In genomic region chr6:14095444-14095843, GRCh38 we compare ENCODE assay signal across 10 cellular contexts. TPM values are rescaled to one million over a fixed set of nuclear protein-coding genes. Genes with fewer than 3 reads are reported as not detected.
DNase-seq lines count a peak whose midpoint lies in the region; ATAC-seq and TF ChIP-seq lines count a peak whose summit lies in the region.
"Had no signal": no experiment of that assay in that cellular context is flagged by ENCODE, and none has a peak within 500 bp of the region (broad histone marks: within the 10 kb centered on the region; RNA-seq: fewer than 3 reads in every experiment).

No MANE protein-coding gene starts in this region.

- H3K9me3 Mint-ChIP-seq in stimulated activated naive CD8-positive, alpha-beta T cell treated with anti-CD3 and anti-CD28 coated beads, Interleukin-15, amount 100 ng/mL, for 72 hours, result peaks cover 0 to 10% of the 10 kb centered on the region in 2 donors

- TF ChIP-seq CTCF in Peyer's patch (IDR thresholded peaks at IDR 0.05) (no peak), testis (IDR thresholded peaks at IDR 0.05) (no peak)

- peak overlapping the region; percentile 34 to 49 for H3K4me3 Mint-ChIP-seq in stimulated activated naive CD8-positive, alpha-beta T cell treated with anti-CD3 and anti-CD28 coated beads, Interleukin-15, amount 100 ng/mL, for 72 hours

- H3K4me1 ChIP-seq in Peyer's patch (peaks cover 0 to 8% (median 3%) of the 10 kb centered on the region in 4 donors), testis (no peaks in the 10 kb centered on the region)
- H3K4me1 ChIP-seq: A549 had no signal

- H3K4me1 Mint-ChIP-seq in stimulated activated naive CD8-positive, alpha-beta T cell treated with anti-CD3 and anti-CD28 coated beads, Interleukin-15, amount 100 ng/mL, for 72 hours, result peaks cover 64% of the 10 kb centered on the region

- H3K27me3 Mint-ChIP-seq in stimulated activated naive CD8-positive, alpha-beta T cell treated with anti-CD3 and anti-CD28 coated beads, Interleukin-15, amount 100 ng/mL, for 72 hours, result no peaks in the 10 kb centered on the region

- 89 to 94% methylated on average over 6 of the region's 6 CpGs for WGBS in testis, 2 donors

- TF ChIP-seq POLR2A in Peyer's patch (IDR thresholded peaks at IDR 0.05), result no peak
- TF ChIP-seq POLR2A in testis (IDR thresholded peaks at IDR 0.05), result no peak

- H3K9me3 ChIP-seq in Peyer's patch, result no peaks in the 10 kb centered on the region
- no peaks in the 10 kb centered on the region for H3K9me3 ChIP-seq in testis

- H3K27ac ChIP-seq in Peyer's patch (peak overlapping the region in 2 of 4 donors; percentile 52 to 72), testis (no peak overlapping the region)
- H3K27ac ChIP-seq: A549 had no signal

- intact Hi-C loops in testis (cut with DNase I; ENCODE audit: low total_unique reads), result no loop called here

- H3K36me3 ChIP-seq in Peyer's patch, result no peaks in the 10 kb centered on the region
- H3K36me3 ChIP-seq in testis (ENCODE audit: low read depth, missing control alignments), result no peaks in the 10 kb centered on the region
- H3K36me3 ChIP-seq: MG63 had no signal

- H3K4me3 ChIP-seq in Peyer's patch (no peak overlapping the region), testis (no peak overlapping the region)
- H3K4me3 ChIP-seq: A549, MG63 had no signal

- peak; percentile 55 for DNase-seq in activated CD8-positive, alpha-beta memory T cell treated with anti-CD3 and anti-CD28 coated beads for 24 hours
- DNase-seq in activated CD8-positive, alpha-beta memory T cell treated with anti-CD3 and anti-CD28 coated beads, Interleukin-2, amount 50 U/mL, for 48 hours, result no peak
- peak in 2 of 3 donors; percentile 74 to 82 for DNase-seq in Peyer's patch
- DNase-seq in stimulated activated naive CD8-positive, alpha-beta T cell treated with anti-CD3 and anti-CD28 coated beads, Interleukin-15, amount 100 ng/mL, for 72 hours, result peak in 1 of 2 donors; percentile 29
- no peak for DNase-seq in testis
- DNase-seq in activated CD4-positive, alpha-beta T cell treated with anti-CD3 and anti-CD28 coated beads, Interleukin-2, amount 50 U/mL, for 4 hours, result no peak
- DNase-seq in SW 1271 (lab: John Stamatoyannopoulos, UW), result no peak
- DNase-seq: MG63 had no signal

- peak; percentile 57 for ATAC-seq in HG02759 (IDR thresholded peaks at IDR 0.05; ENCODE audit: unreplicated experiment)
- ATAC-seq in stimulated activated naive CD8-positive, alpha-beta T cell treated with anti-CD3 and anti-CD28 coated beads, Interleukin-15, amount 100 ng/mL, for 72 hours, result peak; percentile 68
- ATAC-seq: A549 had no signal

- H3K27ac Mint-ChIP-seq in stimulated activated naive CD8-positive, alpha-beta T cell treated with anti-CD3 and anti-CD28 coated beads, Interleukin-15, amount 100 ng/mL, for 72 hours, result peak overlapping the region; percentile 31 to 49

- no peaks in the 10 kb centered on the region for H3K27me3 ChIP-seq in Peyer's patch
- H3K27me3 ChIP-seq in testis, result no peaks in the 10 kb centered on the region
- H3K27me3 ChIP-seq: MG63 had no signal

RNA-seq across cellular contexts. Expression of gene CD83, which starts 22.1 kb away (rescaled TPM):
- 10 to 100 TPM in 1 of 4 donors, 1 to 10 TPM in 2, under 1 TPM in 1; 0.53 to 15.7 (median 1.4) TPM for total RNA-seq in Peyer's patch
- 1 to 10 TPM; 5.6 to 6.2 TPM for total RNA-seq in testis
- 12.2 TPM for polyA plus RNA-seq in testis (ENCODE audit: insufficient read depth, low read depth, low replicate concordance)

Comparison
In these comparisons a context has a peak if more than half of its experiments do, and no peak if none do; other contexts are left out.
1. DNase-seq: peak in activated CD8-positive, alpha-beta memory T cell treated with anti-CD3 and anti-CD28 coated beads for 24 hours (single experiment) and Peyer's patch (2 of 3); none in activated CD8-positive, alpha-beta memory T cell treated with anti-CD3 and anti-CD28 coated beads, Interleukin-2, amount 50 U/mL, for 48 hours (single experiment), testis (single experiment), activated CD4-positive, alpha-beta T cell treated with anti-CD3 and anti-CD28 coated beads, Interleukin-2, amount 50 U/mL, for 4 hours (0 of 2) and SW 1271 (0 of 2).